In genomic region chr1:201119206-201119814, GRCh38 we compare ENCODE assay signal across 9 cellular contexts. TPM values are rescaled to one million over a fixed set of nuclear protein-coding genes. Genes with fewer than 3 reads are reported as not detected.
A peak's percentile ranks its signal among the peaks of the same experiment; 100 is the strongest.
DNase-seq lines count a peak whose midpoint lies in the region; TF ChIP-seq lines count a peak whose summit lies in the region.
"Had no signal": no experiment of that assay in that cellular context is flagged by ENCODE, and none has a peak within 500 bp of the region (broad histone marks: within the 10 kb centered on the region; RNA-seq: fewer than 3 reads in every experiment).

No MANE protein-coding gene starts in this region.

- H3K4me1 ChIP-seq in OCI-LY1 (ENCODE audit: insufficient read depth, low read length, severe bottlenecking) (no peaks in the 10 kb centered on the region), left ventricle myocardium inferior (peaks cover 15% of the 10 kb centered on the region)

- H4K20me1 ChIP-seq in OCI-LY1 (ENCODE audit: insufficient read depth, low read length) = no peaks in the 10 kb centered on the region

- no peaks in the 10 kb centered on the region for H3K36me3 Mint-ChIP-seq in activated T-helper 2 cell treated with anti-CD3 and anti-CD28 coated beads, Interferon-gamma antibody, Interleukin-2, Interleukin-4, amounts not matched to agents 10 μg/mL and 5 μg/mL and 100 μg/mL, durations not matched to agents 14 hours and 24 hours and 36 hours (ENCODE audit: low read depth)

- H3K9me3 Mint-ChIP-seq in activated T-helper 2 cell treated with anti-CD3 and anti-CD28 coated beads, Interferon-gamma antibody, Interleukin-2, Interleukin-4, amounts not matched to agents 10 μg/mL and 5 μg/mL and 100 μg/mL, durations not matched to agents 14 hours and 24 hours and 36 hours = no peaks in the 10 kb centered on the region

- peak; percentile 70 for DNase-seq in 8988T
- peak; percentile 72 for DNase-seq in GM13977 (ENCODE audit: low spot score)
- DNase-seq in activated T-helper 2 cell treated with anti-CD3 and anti-CD28 coated beads, Interferon-gamma antibody, Interleukin-2, Interleukin-4, amounts not matched to agents 10 μg/mL and 5 μg/mL and 100 μg/mL, durations not matched to agents 14 hours and 24 hours and 36 hours (ENCODE audit: low spot score) = peak; percentile 29
- no peak for DNase-seq in left ventricle myocardium inferior
- peak; percentile 41 to 54 for DNase-seq in stimulated activated CD4-positive, alpha-beta T cell treated with anti-CD3 and anti-CD28 coated beads, Interleukin-15, amount 100 ng/mL, for 48 hours (ENCODE audit: low read depth in 2 of 2)
- no peak for DNase-seq in putamen (ENCODE audit: low spot score)
- DNase-seq in NCI-H1105 treated with DMSO at 0.1 percent for 48 hours (lab: John Stamatoyannopoulos, UW) = no peak

- H3K9me3 ChIP-seq in OCI-LY1 (ENCODE audit: low read length) (no peaks in the 10 kb centered on the region), left ventricle myocardium inferior (replicated peaks) (no peaks in the 10 kb centered on the region)

- H3K27me3 Mint-ChIP-seq in activated T-helper 2 cell treated with anti-CD3 and anti-CD28 coated beads, Interferon-gamma antibody, Interleukin-2, Interleukin-4, amounts not matched to agents 10 μg/mL and 5 μg/mL and 100 μg/mL, durations not matched to agents 14 hours and 24 hours and 36 hours (ENCODE audit: low read depth) = peaks cover 41% of the 10 kb centered on the region

- no peak overlapping the region for H3K4me3 ChIP-seq in OCI-LY1 (ENCODE audit: low read depth, low read length, poor library complexity, severe bottlenecking)
- no peak overlapping the region for H3K4me3 ChIP-seq in left ventricle myocardium inferior

- H3K36me3 ChIP-seq in OCI-LY1 (ENCODE audit: insufficient read depth, low read length) = no peaks in the 10 kb centered on the region
- H3K36me3 ChIP-seq in left ventricle myocardium inferior = no peaks in the 10 kb centered on the region

- no peak overlapping the region for H2AFZ ChIP-seq in OCI-LY1 (ENCODE audit: low read length)

- intact Hi-C loops in activated T-helper 2 cell treated with anti-CD3 and anti-CD28 coated beads, Interferon-gamma antibody, Interleukin-2, Interleukin-4, amounts not matched to agents 10 μg/mL and 5 μg/mL and 100 μg/mL, durations not matched to agents 14 hours and 24 hours and 36 hours (cut with micrococcal nuclease) = loop anchor here (10.0 kb wide), 1 partner anchor 495 kb away; the partner anchor contains the start of gene KIF14
- intact Hi-C loops in left ventricle myocardium inferior (cut with micrococcal nuclease) = loop anchor here (10.0 kb wide), 1 partner anchor 145 kb away; no protein-coding TSS in a partner anchor

- H3K9ac ChIP-seq in OCI-LY1 (ENCODE audit: low read length) = no peak overlapping the region

- H3K4me1 Mint-ChIP-seq in activated T-helper 2 cell treated with anti-CD3 and anti-CD28 coated beads, Interferon-gamma antibody, Interleukin-2, Interleukin-4, amounts not matched to agents 10 μg/mL and 5 μg/mL and 100 μg/mL, durations not matched to agents 14 hours and 24 hours and 36 hours (ENCODE audit: low read depth) = peaks cover 2% of the 10 kb centered on the region

- no peak overlapping the region for H3K27ac ChIP-seq in OCI-LY1 (ENCODE audit: low read depth, low read length, poor library complexity, severe bottlenecking)
- H3K27ac ChIP-seq in left ventricle myocardium inferior (replicated peaks) = no peak overlapping the region

- H3K4me2 ChIP-seq in OCI-LY1 (ENCODE audit: low read length) = no peak overlapping the region

- H3K4me3 Mint-ChIP-seq in activated T-helper 2 cell treated with anti-CD3 and anti-CD28 coated beads, Interferon-gamma antibody, Interleukin-2, Interleukin-4, amounts not matched to agents 10 μg/mL and 5 μg/mL and 100 μg/mL, durations not matched to agents 14 hours and 24 hours and 36 hours (ENCODE audit: low read depth) = no peak overlapping the region

- H3K27me3 ChIP-seq in OCI-LY1 (ENCODE audit: insufficient read depth, low read length) (no peaks in the 10 kb centered on the region), left ventricle myocardium inferior (ENCODE audit: low read depth) (peaks cover 81% of the 10 kb centered on the region)

- H3K27ac Mint-ChIP-seq in activated T-helper 2 cell treated with anti-CD3 and anti-CD28 coated beads, Interferon-gamma antibody, Interleukin-2, Interleukin-4, amounts not matched to agents 10 μg/mL and 5 μg/mL and 100 μg/mL, durations not matched to agents 14 hours and 24 hours and 36 hours = no peak overlapping the region

- H3F3A ChIP-seq in OCI-LY1 (ENCODE audit: insufficient read depth, low read length) = no peaks in the 10 kb centered on the region

- TF ChIP-seq CTCF in GM13977 (IDR thresholded peaks at IDR 0.05; ENCODE audit: extremely low read depth, insufficient read depth, missing control alignments) (peak; percentile 65), OCI-LY1 (IDR thresholded peaks at IDR 0.05; ENCODE audit: low read length) (peak; percentile 78), left ventricle myocardium inferior (IDR thresholded peaks at IDR 0.05; ENCODE audit: borderline replicate concordance) (peak; percentile 56)

- no peaks in the 10 kb centered on the region for H3K9me2 ChIP-seq in OCI-LY1 (ENCODE audit: low read depth, low read length)

- no peaks in the 10 kb centered on the region for H3K79me2 ChIP-seq in OCI-LY1 (ENCODE audit: insufficient read depth, low read length)

- in situ Hi-C loops in GM13977 (cut with MboI; ENCODE audit: low pct_unique_long_range_greater_than_20kb, low sequenced_read_pairs, unreplicated experiment) = loop anchor here (10.0 kb wide), 1 partner anchor 155 kb away; no protein-coding TSS in a partner anchor

RNA-seq across cellular contexts. Expression of gene CACNA1S, which starts 7.1 kb away (rescaled TPM):
- total RNA-seq in activated T-helper 2 cell treated with anti-CD3 and anti-CD28 coated beads, Interferon-gamma antibody, Interleukin-2, Interleukin-4, amounts not matched to agents 10 μg/mL and 5 μg/mL and 100 μg/mL, durations not matched to agents 14 hours and 24 hours and 36 hours = not detected in 2 replicates
- total RNA-seq in left ventricle myocardium inferior = not detected
- total RNA-seq: glomerular endothelial cell had no signal

RNA-seq across cellular contexts. Expression of gene ASCL5, which starts 7.7 kb away (rescaled TPM):
- not detected in 2 replicates for total RNA-seq in activated T-helper 2 cell treated with anti-CD3 and anti-CD28 coated beads, Interferon-gamma antibody, Interleukin-2, Interleukin-4, amounts not matched to agents 10 μg/mL and 5 μg/mL and 100 μg/mL, durations not matched to agents 14 hours and 24 hours and 36 hours
- total RNA-seq in left ventricle myocardium inferior = not detected
- total RNA-seq: glomerular endothelial cell had no signal

RNA-seq across cellular contexts. Expression of gene TMEM9, which starts 35.0 kb away (rescaled TPM):
- 14.9 and 16.9 TPM in 2 replicates for total RNA-seq in activated T-helper 2 cell treated with anti-CD3 and anti-CD28 coated beads, Interferon-gamma antibody, Interleukin-2, Interleukin-4, amounts not matched to agents 10 μg/mL and 5 μg/mL and 100 μg/mL, durations not matched to agents 14 hours and 24 hours and 36 hours
- 25.3 TPM for total RNA-seq in left ventricle myocardium inferior

Comparison
In these comparisons a context has a peak if more than half of its experiments do, and no peak if none do; other contexts are left out.
1. DNase-seq: peak in 8988T (single experiment), GM13977 (single experiment), activated T-helper 2 cell treated with anti-CD3 and anti-CD28 coated beads, Interferon-gamma antibody, Interleukin-2, Interleukin-4, amounts not matched to agents 10 μg/mL and 5 μg/mL and 100 μg/mL, durations not matched to agents 14 hours and 24 hours and 36 hours (single experiment) and stimulated activated CD4-positive, alpha-beta T cell treated with anti-CD3 and anti-CD28 coated beads, Interleukin-15, amount 100 ng/mL, for 48 hours (2 of 2); none in left ventricle myocardium inferior (single experiment), putamen (single experiment) and NCI-H1105 treated with DMSO at 0.1 percent for 48 hours (single experiment).
2. Peak in every context shown above with its lines, with median percentiles within 50 percentile points of each other: CTCF ChIP-seq.